In genomic region chr10:71193516-71193915, GRCh38 we compare ENCODE assay signal across 23 cellular contexts. TPM values are rescaled to one million over a fixed set of nuclear protein-coding genes. Genes with fewer than 3 reads are reported as not detected.
"Had no signal": no experiment of that assay in that cellular context is flagged by ENCODE, and none has a peak within 500 bp of the region (broad histone marks: within the 10 kb centered on the region; RNA-seq: fewer than 3 reads in every experiment).

No MANE protein-coding gene starts in this region.

- H3K27me3 ChIP-seq: ascending aorta, body of pancreas had no signal

- H3K36me3 ChIP-seq: ascending aorta had no signal

- DNase-seq: activated CD4-positive, alpha-beta memory T cell treated with anti-CD3 and anti-CD28 coated beads, Interleukin-2, amount 10 ng/mL, durations not matched to agents 7 days and 5 days; activated CD4-positive, alpha-beta T cell treated with anti-CD3 and anti-CD28 coated beads for 36 hours; activated CD4-positive, alpha-beta T cell treated with anti-CD3 and anti-CD28 coated beads, Interleukin-2, amount 50 U/mL, for 1 hour; activated naive CD4-positive, alpha-beta T cell treated with Interleukin-2 at 50 U/mL for 16 hours; activated naive CD8-positive, alpha-beta T cell treated with anti-CD3 and anti-CD28 coated beads, Interleukin-2, amount 50 U/mL, for 24 hours; activated T-cell treated with anti-CD3 and anti-CD28 coated beads, Interleukin-2, amount 50 U/mL, for 1 hour; amniotic stem cell; body of pancreas; central memory CD4-positive, alpha-beta T cell; MM.1S; NCI-H1105; NCI-H1436; NCI-H1694 treated with DMSO at 0.1 percent for 48 hours; NCI-H2029 treated with DMSO at 0.1 percent for 48 hours; NCI-H345; NCI-H510A; NCI-H526 treated with DMSO at 0.1 percent for 48 hours; SHP77 treated with DMSO at 0.1 percent for 48 hours; T-cell; T-helper 2 cell; T1000 had no signal

- H3K36me3 Mint-ChIP-seq: T-cell had no signal

- H3K9me3 Mint-ChIP-seq: activated naive CD8-positive, alpha-beta T cell treated with anti-CD3 and anti-CD28 coated beads, Interleukin-2, amount 50 U/mL, for 24 hours had no signal

- ATAC-seq: activated CD4-positive, alpha-beta T cell treated with anti-CD3 and anti-CD28 coated beads for 36 hours; activated naive CD4-positive, alpha-beta T cell treated with anti-CD3 and anti-CD28 coated beads, Interleukin-2, amount 50 U/mL, for 72 hours; activated naive CD8-positive, alpha-beta T cell treated with anti-CD3 and anti-CD28 coated beads, Interleukin-2, amount 50 U/mL, for 24 hours; body of pancreas; T-cell had no signal

- H3K4me1 ChIP-seq: ascending aorta, body of pancreas had no signal

- H3K27ac Mint-ChIP-seq: activated CD4-positive, alpha-beta memory T cell treated with anti-CD3 and anti-CD28 coated beads, Interleukin-2, amount 10 ng/mL, durations not matched to agents 7 days and 5 days; activated CD4-positive, alpha-beta T cell treated with anti-CD3 and anti-CD28 coated beads for 36 hours; activated naive CD4-positive, alpha-beta T cell treated with anti-CD3 and anti-CD28 coated beads, Interleukin-2, amount 50 U/mL, for 72 hours; activated naive CD8-positive, alpha-beta T cell treated with anti-CD3 and anti-CD28 coated beads, Interleukin-2, amount 50 U/mL, for 24 hours; T-cell had no signal

- H3K9me3 ChIP-seq: body of pancreas had no signal

- H3K4me1 Mint-ChIP-seq: activated CD4-positive, alpha-beta memory T cell treated with anti-CD3 and anti-CD28 coated beads, Interleukin-2, amount 10 ng/mL, durations not matched to agents 7 days and 5 days; activated CD4-positive, alpha-beta T cell treated with anti-CD3 and anti-CD28 coated beads for 36 hours; activated naive CD8-positive, alpha-beta T cell treated with anti-CD3 and anti-CD28 coated beads, Interleukin-2, amount 50 U/mL, for 24 hours; T-cell had no signal

- H3K4me3 Mint-ChIP-seq: activated CD4-positive, alpha-beta memory T cell treated with anti-CD3 and anti-CD28 coated beads, Interleukin-2, amount 10 ng/mL, durations not matched to agents 7 days and 5 days; activated CD4-positive, alpha-beta T cell treated with anti-CD3 and anti-CD28 coated beads for 36 hours; activated naive CD8-positive, alpha-beta T cell treated with anti-CD3 and anti-CD28 coated beads, Interleukin-2, amount 50 U/mL, for 24 hours; T-cell had no signal

- H3K4me3 ChIP-seq: ascending aorta, body of pancreas had no signal

RNA-seq across cellular contexts. Expression of gene UNC5B, which starts 18.9 kb away (rescaled TPM):
- total RNA-seq: activated CD4-positive, alpha-beta memory T cell treated with anti-CD3 and anti-CD28 coated beads, Interleukin-2, amount 10 ng/mL, durations not matched to agents 7 days and 5 days; activated naive CD4-positive, alpha-beta T cell treated with anti-CD3 and anti-CD28 coated beads, Interleukin-2, amount 50 U/mL, for 72 hours had no signal
